In the genomic region with DNA sequence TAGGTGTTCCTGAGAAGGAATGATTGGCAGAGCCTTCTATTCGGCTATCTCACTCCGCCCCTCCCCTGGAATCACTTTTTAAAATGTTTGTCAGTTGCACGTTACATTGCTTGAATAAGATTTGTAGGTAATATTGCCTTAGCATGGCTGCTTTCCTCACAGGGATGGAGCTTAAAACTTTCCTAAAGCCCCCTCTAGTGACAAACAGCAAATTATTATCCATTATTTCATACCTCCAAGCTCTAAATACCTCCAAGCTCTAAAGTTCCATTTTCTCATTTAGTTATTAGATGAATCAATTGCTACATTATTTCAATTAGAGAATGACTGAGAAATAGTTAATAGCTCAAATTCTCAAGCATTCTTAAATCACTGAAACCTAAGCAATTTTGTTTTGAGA, we compare ENCODE assay signal across 1 cellular context.
TF ChIP-seq lines count a peak whose summit lies in the region.

No MANE protein-coding gene starts in this region.

TF ChIP-seq in GM23338, 12 proteins besides CTCF, POLR2A, EP300 and RAD21:
- TF ChIP-seq, protein P1, sequence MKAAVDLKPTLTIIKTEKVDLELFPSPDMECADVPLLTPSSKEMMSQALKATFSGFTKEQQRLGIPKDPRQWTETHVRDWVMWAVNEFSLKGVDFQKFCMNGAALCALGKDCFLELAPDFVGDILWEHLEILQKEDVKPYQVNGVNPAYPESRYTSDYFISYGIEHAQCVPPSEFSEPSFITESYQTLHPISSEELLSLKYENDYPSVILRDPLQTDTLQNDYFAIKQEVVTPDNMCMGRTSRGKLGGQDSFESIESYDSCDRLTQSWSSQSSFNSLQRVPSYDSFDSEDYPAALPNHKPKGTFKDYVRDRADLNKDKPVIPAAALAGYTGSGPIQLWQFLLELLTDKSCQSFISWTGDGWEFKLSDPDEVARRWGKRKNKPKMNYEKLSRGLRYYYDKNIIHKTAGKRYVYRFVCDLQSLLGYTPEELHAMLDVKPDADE (IDR thresholded peaks at IDR 0.05): no peak
- no peak for TF ChIP-seq NANOG (IDR thresholded peaks at IDR 0.05; ENCODE audit: borderline replicate concordance)
- no peak for TF ChIP-seq POLR2AphosphoS5 (IDR thresholded peaks at IDR 0.05; ENCODE audit: low read depth)
- no peak for TF ChIP-seq ZNF331 (CRISPR knock-in tag; IDR thresholded peaks at IDR 0.05; ENCODE audit: low read depth)
- no peak for TF ChIP-seq JUNB (IDR thresholded peaks at IDR 0.05; ENCODE audit: unreplicated experiment)
- TF ChIP-seq ZNF114 (CRISPR knock-in tag; IDR thresholded peaks at IDR 0.05): no peak
- TF ChIP-seq, protein P2, sequence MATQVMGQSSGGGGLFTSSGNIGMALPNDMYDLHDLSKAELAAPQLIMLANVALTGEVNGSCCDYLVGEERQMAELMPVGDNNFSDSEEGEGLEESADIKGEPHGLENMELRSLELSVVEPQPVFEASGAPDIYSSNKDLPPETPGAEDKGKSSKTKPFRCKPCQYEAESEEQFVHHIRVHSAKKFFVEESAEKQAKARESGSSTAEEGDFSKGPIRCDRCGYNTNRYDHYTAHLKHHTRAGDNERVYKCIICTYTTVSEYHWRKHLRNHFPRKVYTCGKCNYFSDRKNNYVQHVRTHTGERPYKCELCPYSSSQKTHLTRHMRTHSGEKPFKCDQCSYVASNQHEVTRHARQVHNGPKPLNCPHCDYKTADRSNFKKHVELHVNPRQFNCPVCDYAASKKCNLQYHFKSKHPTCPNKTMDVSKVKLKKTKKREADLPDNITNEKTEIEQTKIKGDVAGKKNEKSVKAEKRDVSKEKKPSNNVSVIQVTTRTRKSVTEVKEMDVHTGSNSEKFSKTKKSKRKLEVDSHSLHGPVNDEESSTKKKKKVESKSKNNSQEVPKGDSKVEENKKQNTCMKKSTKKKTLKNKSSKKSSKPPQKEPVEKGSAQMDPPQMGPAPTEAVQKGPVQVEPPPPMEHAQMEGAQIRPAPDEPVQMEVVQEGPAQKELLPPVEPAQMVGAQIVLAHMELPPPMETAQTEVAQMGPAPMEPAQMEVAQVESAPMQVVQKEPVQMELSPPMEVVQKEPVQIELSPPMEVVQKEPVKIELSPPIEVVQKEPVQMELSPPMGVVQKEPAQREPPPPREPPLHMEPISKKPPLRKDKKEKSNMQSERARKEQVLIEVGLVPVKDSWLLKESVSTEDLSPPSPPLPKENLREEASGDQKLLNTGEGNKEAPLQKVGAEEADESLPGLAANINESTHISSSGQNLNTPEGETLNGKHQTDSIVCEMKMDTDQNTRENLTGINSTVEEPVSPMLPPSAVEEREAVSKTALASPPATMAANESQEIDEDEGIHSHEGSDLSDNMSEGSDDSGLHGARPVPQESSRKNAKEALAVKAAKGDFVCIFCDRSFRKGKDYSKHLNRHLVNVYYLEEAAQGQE (IDR thresholded peaks at IDR 0.05; ENCODE audit: unreplicated experiment): no peak
